Comparison of ENCODE assay signal across 28 cellular contexts in the genomic region with DNA sequence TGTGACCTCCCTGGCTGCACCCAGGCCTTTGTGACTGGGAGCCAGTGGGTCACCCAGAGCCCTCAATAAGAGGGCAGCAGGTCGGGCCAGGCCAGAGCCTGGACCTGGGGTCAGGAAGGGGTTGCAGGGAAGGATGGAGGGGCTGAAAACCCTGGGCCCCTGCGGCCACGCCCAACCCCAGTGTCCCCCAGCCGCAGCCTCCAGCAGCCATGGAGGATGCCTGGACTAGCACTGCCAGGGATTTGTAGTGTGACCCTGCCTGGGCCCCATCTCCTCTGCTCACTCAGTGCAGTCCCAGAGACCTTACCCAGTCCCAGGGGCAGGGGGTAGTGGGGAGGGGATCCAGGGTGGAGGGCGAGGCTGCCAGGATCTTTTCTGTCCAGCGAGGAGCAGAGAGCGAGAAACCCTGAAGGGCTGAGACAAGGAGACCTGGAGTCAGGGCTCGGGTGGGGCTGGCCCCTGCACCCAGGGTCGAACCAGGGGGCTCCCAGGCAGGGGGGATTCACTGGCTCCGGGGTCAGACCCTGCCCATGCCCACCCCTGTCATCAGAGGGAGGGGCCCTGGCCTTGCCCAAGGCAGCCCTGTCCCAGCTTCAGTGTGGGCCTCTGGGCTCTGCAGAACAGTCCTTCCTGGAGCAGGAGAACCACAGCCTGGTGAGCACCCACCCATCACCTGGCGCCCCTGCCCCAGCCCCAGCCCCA.
"Had no signal": no experiment of that assay in that cellular context is flagged by ENCODE, and none has a peak within 500 bp of the region (broad histone marks: within the 10 kb centered on the region; RNA-seq: fewer than 3 reads in every experiment).

No MANE protein-coding gene starts in this region.

- H3K36me3 ChIP-seq: adrenal gland, brain microvascular endothelial cell, heart right ventricle, lower lobe of right lung, pancreas, prostate gland, suprapubic skin, vagina had no signal

- H3K4me1 ChIP-seq: adrenal gland, heart right ventricle, lower lobe of right lung, pancreas, prostate gland, suprapubic skin, tibial nerve, vagina had no signal

- H3K27me3 ChIP-seq: adrenal gland, brain microvascular endothelial cell, pancreas, suprapubic skin, tibial nerve, vagina had no signal

- H3K27ac ChIP-seq: adrenal gland, brain microvascular endothelial cell, heart right ventricle, lower lobe of right lung, pancreas, prostate gland, suprapubic skin, tibial nerve, vagina had no signal

- H3K9me3 ChIP-seq: adrenal gland, heart right ventricle, lower lobe of right lung, pancreas, prostate gland, suprapubic skin, tibial nerve, vagina had no signal

- H3K4me3 ChIP-seq: adrenal gland, heart right ventricle, lower lobe of right lung, pancreas, prostate gland, smooth muscle cell, suprapubic skin, tibial nerve, vagina had no signal

- H3K4me2 ChIP-seq: smooth muscle cell had no signal

- DNase-seq: activated CD4-positive, alpha-beta memory T cell treated with anti-CD3 and anti-CD28 coated beads, Interleukin-2, amount 10 ng/mL, durations not matched to agents 7 days and 5 days; activated CD4-positive, alpha-beta T cell treated with anti-CD3 and anti-CD28 coated beads for 1 hour; activated CD4-positive, alpha-beta T cell treated with anti-CD3 and anti-CD28 coated beads, Interleukin-2, amount 10 ng/mL, durations not matched to agents 7 days and 5 days; activated CD8-positive, alpha-beta memory T cell treated with anti-CD3 and anti-CD28 coated beads, Interleukin-2, amount 50 U/mL, for 48 hours; activated effector memory CD4-positive, alpha-beta T cell treated with Interleukin-2 at 50 U/mL for 16 hours; activated naive CD4-positive, alpha-beta T cell treated with Interleukin-2 at 50 U/mL for 16 hours; activated T-cell treated with anti-CD3 and anti-CD28 coated beads, Interleukin-2, amount 50 U/mL, for 24 hours; adrenal gland; brain microvascular endothelial cell; caudate nucleus; foreskin fibroblast; heart right ventricle; kidney glomerular epithelial cell; mesendoderm; nephron progenitor cell; retina; stimulated activated CD4-positive, alpha-beta T cell treated with anti-CD3 and anti-CD28 coated beads, Interleukin-15, amount 100 ng/mL, for 24 hours; stimulated activated CD4-positive, alpha-beta T cell treated with anti-CD3 and anti-CD28 coated beads, Interleukin-2, amount 100 ng/mL, for 24 hours; stimulated activated naive CD4-positive, alpha-beta T cell; T-helper 2 cell had no signal

- ATAC-seq: heart right ventricle, left lobe of liver, lower lobe of right lung, pancreas had no signal
